ENCODE assay signal across 2 cellular contexts in genomic region chr7:27131390-27131819, GRCh38.
TF ChIP-seq lines count a peak whose summit lies in the region.

No MANE protein-coding gene starts in this region.

TF ChIP-seq in HCT116, 20 proteins besides CTCF, POLR2A, EP300 and RAD21 (continued from another document):
- TF ChIP-seq YY1 (IDR thresholded peaks at IDR 0.05; ENCODE audit: extremely low read depth, insufficient replicate concordance, low read depth, low read length) (no peak), SRF (IDR thresholded peaks at IDR 0.05; ENCODE audit: low read depth) (no peak), MAX (IDR thresholded peaks at IDR 0.05) (no peak), EZH2phosphoT487 (IDR thresholded peaks at IDR 0.05; ENCODE audit: borderline replicate concordance) (no peak), EGR1 (IDR thresholded peaks at IDR 0.05; ENCODE audit: low read depth) (no peak), ATF3 (IDR thresholded peaks at IDR 0.05) (no peak), ZNF274 (IDR thresholded peaks at IDR 0.05; ENCODE audit: low read depth, low read length) (no peak), ZFX (IDR thresholded peaks at IDR 0.05) (no peak), ELF1 (IDR thresholded peaks at IDR 0.05; ENCODE audit: borderline replicate concordance, low read depth) (no peak), ZBTB33 (IDR thresholded peaks at IDR 0.05; ENCODE audit: extremely low read depth, insufficient replicate concordance, low read length) (no peak), SIN3A (IDR thresholded peaks at IDR 0.05; ENCODE audit: low read depth) (no peak), TCF7L2 (IDR thresholded peaks at IDR 0.05; ENCODE audit: borderline replicate concordance, extremely low read depth, insufficient read depth, insufficient read length) (no peak), CBX3 (IDR thresholded peaks at IDR 0.05; ENCODE audit: low read depth) (no peak), FOSL1 (IDR thresholded peaks at IDR 0.05; ENCODE audit: low read depth) (no peak), EZH2 (IDR thresholded peaks at IDR 0.05) (no peak)

TF ChIP-seq in WTC11, 78 proteins besides CTCF, POLR2A, EP300 and RAD21 (continued from another document):
- no peak for TF ChIP-seq ATF2 (CRISPR knock-in tag; IDR thresholded peaks at IDR 0.05; ENCODE audit: borderline replicate concordance, low read depth)
- TF ChIP-seq AR (CRISPR knock-in tag; IDR thresholded peaks at IDR 0.05) = no peak
- no peak for TF ChIP-seq ZNF219 (CRISPR knock-in tag; IDR thresholded peaks at IDR 0.05; ENCODE audit: borderline replicate concordance)
- no peak for TF ChIP-seq ZMAT4 (CRISPR knock-in tag; IDR thresholded peaks at IDR 0.05)
- TF ChIP-seq OVOL2 (CRISPR knock-in tag; IDR thresholded peaks at IDR 0.05; ENCODE audit: borderline replicate concordance) = no peak
- TF ChIP-seq ATF3 (CRISPR knock-in tag; conservative IDR thresholded peaks at IDR 0.05) = no peak
- TF ChIP-seq ZSCAN18 (CRISPR knock-in tag; IDR thresholded peaks at IDR 0.05) = no peak
- no peak for TF ChIP-seq FOXP1 (CRISPR knock-in tag; IDR thresholded peaks at IDR 0.05; ENCODE audit: borderline replicate concordance)
- no peak for TF ChIP-seq MYBL2 (CRISPR knock-in tag; IDR thresholded peaks at IDR 0.05)
- TF ChIP-seq NFATC4 (CRISPR knock-in tag; IDR thresholded peaks at IDR 0.05) = no peak
- TF ChIP-seq USF1 (CRISPR knock-in tag; IDR thresholded peaks at IDR 0.05) = no peak
